8 cellular contexts compared by ENCODE assay signal in genomic region chr6:138161434-138162103, GRCh38. TPM values are rescaled to one million over a fixed set of nuclear protein-coding genes. Genes with fewer than 3 reads are reported as not detected.
DNase-seq lines count a peak whose midpoint lies in the region; ATAC-seq lines count a peak whose summit lies in the region.

ARFGEF3 (plus strand) TSS chr6:138161939; CDS start chr6:138162087, 148 bp downstream.

- H3K4me1 ChIP-seq in HAP-1 (peaks cover 13% of the 10 kb centered on the region), mesodermal cell (ENCODE audit: control insufficient read depth, insufficient read depth, low read length, poor library complexity, severe bottlenecking) (peaks cover 5% of the 10 kb centered on the region)

- peak within 1 kb of the TSS; percentile 66 to 69 for H3K4me3 Mint-ChIP-seq in effector memory CD8-positive, alpha-beta T cell

- H3K27me3 Mint-ChIP-seq in effector memory CD8-positive, alpha-beta T cell: peaks cover 54 to 57% of the 10 kb centered on the region in 2 donors

- in situ Hi-C loops in HAP-1 (cut with MboI; ENCODE audit: low sequenced_read_pairs): no loop called here

- no peaks in the 10 kb centered on the region for H3K9me3 Mint-ChIP-seq in effector memory CD8-positive, alpha-beta T cell

- H3K27ac Mint-ChIP-seq in effector memory CD8-positive, alpha-beta T cell: no peak within 1 kb of the TSS

- H3K36me3 Mint-ChIP-seq in effector memory CD8-positive, alpha-beta T cell (ENCODE audit: insufficient read depth): peaks cover 2% of the 10 kb centered on the region

- H3K36me3 ChIP-seq in HAP-1 (replicated peaks): no peaks in the 10 kb centered on the region
- no peaks in the 10 kb centered on the region for H3K36me3 ChIP-seq in mesodermal cell (ENCODE audit: control insufficient read depth, insufficient read depth, low read length)

- H3K4me3 ChIP-seq in HAP-1 (peak within 1 kb of the TSS; percentile 49), mesodermal cell (ENCODE audit: extremely low read depth, insufficient read depth, low read length, poor library complexity, severe bottlenecking) (peak within 1 kb of the TSS; percentile 42)

- H3K27me3 ChIP-seq in HAP-1 (ENCODE audit: low read depth): peaks cover 33% of the 10 kb centered on the region

- peaks cover 10 to 11% of the 10 kb centered on the region in 2 donors for H3K4me1 Mint-ChIP-seq in effector memory CD8-positive, alpha-beta T cell (ENCODE audit: low read depth in 2 of 2)

- no peaks in the 10 kb centered on the region for H3K9me3 ChIP-seq in HAP-1
- no peaks in the 10 kb centered on the region for H3K9me3 ChIP-seq in mesodermal cell (ENCODE audit: control insufficient read depth, low read length)

- ATAC-seq in effector memory CD8-positive, alpha-beta T cell (replicated peaks): peak; percentile 84

- 0% methylated on average over 46 to 76 of the region's 88 CpGs for WGBS in mesodermal cell (ENCODE audit: insufficient coverage in 2 of 2), 2 experiments

- DNase-seq in ELR (ENCODE audit: low read depth) (peak; percentile 69), HAP-1 (ENCODE audit: low spot score in 2 of 2) (peak; percentile 40 to 72), NCI-H1930 (lab: John Stamatoyannopoulos, UW) (peak; percentile 57 to 67)
- peak; percentile 82 for DNase-seq in activated CD8-positive, alpha-beta memory T cell treated with anti-CD3 and anti-CD28 coated beads for 24 hours
- peak in 2 of 3 experiments; percentile 17 to 18 for DNase-seq in effector memory CD8-positive, alpha-beta T cell
- DNase-seq in stimulated activated CD8-positive, alpha-beta memory T cell treated with anti-CD3 and anti-CD28 coated beads, Interleukin-15, amount 100 ng/mL, for 1 hour (ENCODE audit: low read depth): peak; percentile 15
- DNase-seq in effector CD8-positive, alpha-beta T cell (lab: John Stamatoyannopoulos, UW): no peak

- no peak within 1 kb of the TSS for H3K27ac ChIP-seq in mesodermal cell (ENCODE audit: low read depth, low read length, severe bottlenecking)

RNA-seq across cellular contexts. Expression of gene ARFGEF3, which starts in this region (rescaled TPM):
- 0.41 TPM for polyA plus RNA-seq in mesodermal cell (2013, experiment 1 of 2)
- polyA plus RNA-seq in mesodermal cell (2013, experiment 2 of 2): 0.25 TPM
